ENCODE assay signal across 10 cellular contexts in genomic region chr15:53976844-53977392, GRCh38. TPM values are rescaled to one million over a fixed set of nuclear protein-coding genes. Genes with fewer than 3 reads are reported as not detected.
A peak's percentile ranks its signal among the peaks of the same experiment; 100 is the strongest.
DNase-seq lines count a peak whose midpoint lies in the region; ATAC-seq and TF ChIP-seq lines count a peak whose summit lies in the region.
"Had no signal": no experiment of that assay in that cellular context is flagged by ENCODE, and none has a peak within 500 bp of the region (broad histone marks: within the 10 kb centered on the region; RNA-seq: fewer than 3 reads in every experiment).

No MANE protein-coding gene starts in this region.

- H3K4me3 Mint-ChIP-seq in neural crest cell, result peak overlapping the region; percentile 62

- H3K36me3 Mint-ChIP-seq in neural crest cell (ENCODE audit: low read depth), result no peaks in the 10 kb centered on the region

- no peak for ATAC-seq in HG02571 (IDR thresholded peaks at IDR 0.05; ENCODE audit: unreplicated experiment)

- peaks cover 14% of the 10 kb centered on the region for H3K4me1 Mint-ChIP-seq in neural crest cell

- H3K4me3 ChIP-seq in MG63, result no peak overlapping the region

- H3K36me3 ChIP-seq in MG63, result no peaks in the 10 kb centered on the region

- no peaks in the 10 kb centered on the region for H3K9me3 Mint-ChIP-seq in neural crest cell

- H3K27me3 Mint-ChIP-seq in neural crest cell (ENCODE audit: low read depth), result peaks cover 54% of the 10 kb centered on the region

- no peaks in the 10 kb centered on the region for H3K9me3 ChIP-seq in MG63

- DNase-seq in DMS79 treated with DMSO at 0.1 percent for 48 hours (lab: John Stamatoyannopoulos, UW) (peak; percentile 74), NCI-H345 (lab: John Stamatoyannopoulos, UW) (peak; percentile 77), cerebellar cortex (ENCODE audit: low spot score) (peak; percentile 90), neural crest cell (ENCODE audit: low read depth, low spot score) (peak; percentile 7), MG63 (no peak)
- DNase-seq in activated CD4-positive, alpha-beta T cell treated with anti-CD3 and anti-CD28 coated beads for 48 hours, result no peak
- DNase-seq in activated CD4-positive, alpha-beta T cell treated with anti-CD3 and anti-CD28 coated beads, Interleukin-2, amount 50 U/mL, for 4 hours, result no peak
- DNase-seq: activated CD8-positive, alpha-beta memory T cell treated with anti-CD3 and anti-CD28 coated beads for 24 hours; stimulated activated CD4-positive, alpha-beta T cell treated with anti-CD3 and anti-CD28 coated beads, Interleukin-15, amount 100 ng/mL, for 24 hours had no signal

- no peak overlapping the region for H3K27ac Mint-ChIP-seq in neural crest cell (ENCODE audit: unreplicated experiment)

- peak; percentile 67 for TF ChIP-seq CTCF in neural crest cell (conservative IDR thresholded peaks at IDR 0.05)

- H3K27me3 ChIP-seq in MG63, result peaks cover 28% of the 10 kb centered on the region

RNA-seq across cellular contexts. Expression of gene UNC13C, which starts 1.3 kb away (rescaled TPM):
- 1.3 and 1.5 TPM in 2 replicates for total RNA-seq in neural crest cell
- total RNA-seq in MG63 (2014; rRNA removed; shearing (Covaris generic); ENCODE audit: low replicate concordance), result not detected in 2 replicates

Comparison
In these comparisons a context has a peak if more than half of its experiments do, and no peak if none do; other contexts are left out.
1. DNase-seq: peak in DMS79 treated with DMSO at 0.1 percent for 48 hours (single experiment), NCI-H345 (single experiment), cerebellar cortex (single experiment) and neural crest cell (single experiment); none in activated CD4-positive, alpha-beta T cell treated with anti-CD3 and anti-CD28 coated beads for 48 hours (single experiment), activated CD4-positive, alpha-beta T cell treated with anti-CD3 and anti-CD28 coated beads, Interleukin-2, amount 50 U/mL, for 4 hours (0 of 2) and MG63 (single experiment).